ENCODE assay signal across 35 cellular contexts in the genomic region with DNA sequence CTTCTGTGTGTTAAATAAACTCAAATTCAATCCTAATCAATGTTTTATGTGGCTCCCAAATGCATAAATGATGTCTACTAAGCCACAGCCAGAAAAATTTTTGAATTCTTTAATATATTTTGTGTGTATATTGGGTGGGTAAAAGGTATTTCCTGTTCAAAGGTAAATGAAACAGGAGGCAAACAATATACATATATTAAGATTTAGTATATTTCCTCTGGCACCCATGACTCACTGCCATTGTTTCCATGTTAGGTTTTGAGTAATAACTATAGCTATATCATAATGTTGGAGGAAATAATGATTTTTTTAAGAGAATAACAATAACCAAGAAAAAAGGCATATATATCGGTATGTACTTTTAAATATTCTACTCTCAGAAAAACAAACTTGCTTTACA.
"Had no signal": no experiment of that assay in that cellular context is flagged by ENCODE, and none has a peak within 500 bp of the region (broad histone marks: within the 10 kb centered on the region; RNA-seq: fewer than 3 reads in every experiment).

No MANE protein-coding gene starts in this region.

- H3K9me3 ChIP-seq: MG63 had no signal

- H3K27me3 ChIP-seq: MG63 had no signal

- H3K4me3 ChIP-seq: MG63 had no signal

- H3K9ac ChIP-seq: KMS-11 had no signal

- H3K27ac ChIP-seq: KMS-11 had no signal

- H3K4me2 ChIP-seq: KMS-11 had no signal

- H3K36me3 ChIP-seq: MG63 had no signal

- DNase-seq: Karpas-422, Kasumi-1, KG1, MG63, MM.1S, MV-4-11, NCI-H1048, NCI-H1092, NCI-H1092 treated with DMSO at 0.1 percent for 48 hours, NCI-H1105, NCI-H1105 treated with DMSO at 0.1 percent for 48 hours, NCI-H1417, NCI-H1417 treated with DMSO at 0.1 percent for 48 hours, NCI-H1436, NCI-H1436 treated with DMSO at 0.1 percent for 48 hours, NCI-H146, NCI-H1694, NCI-H1694 treated with DMSO at 0.1 percent for 48 hours, NCI-H187, NCI-H187 treated with DMSO at 0.1 percent for 48 hours, NCI-H1930, NCI-H2029, NCI-H2029 treated with DMSO at 0.1 percent for 48 hours, NCI-H2081, NCI-H2081 treated with DMSO at 0.1 percent for 48 hours, NCI-H2107, NCI-H2171, NCI-H2171 treated with DMSO at 0.1 percent for 48 hours, NCI-H2227 treated with DMSO at 0.1 percent for 48 hours, NCI-H226, NCI-H345, NCI-H446, NCI-H446 treated with DMSO at 0.1 percent for 48 hours, NCI-H510A had no signal
